Comparison of ENCODE assay signal across 1 cellular context in the genomic region with DNA sequence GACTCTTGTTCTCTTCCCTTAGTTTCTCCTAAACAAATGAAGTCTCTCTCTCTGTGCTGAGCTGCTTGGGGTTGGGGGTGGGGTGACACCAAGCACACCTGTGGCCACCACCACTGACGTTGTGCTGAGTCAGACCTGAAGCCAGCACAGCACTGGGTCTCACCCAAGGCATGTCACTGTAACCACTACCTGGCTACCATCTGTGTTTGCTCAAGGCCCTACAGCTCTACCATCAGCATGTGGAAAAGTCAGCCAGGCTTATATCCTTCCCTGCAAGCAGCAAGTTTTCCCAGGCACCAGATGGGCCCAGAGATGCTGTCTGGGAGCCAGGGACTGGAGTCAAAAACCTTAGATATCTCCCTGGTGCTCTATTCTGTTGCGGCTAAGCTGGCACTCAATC.
TF ChIP-seq lines count a peak whose summit lies in the region.

No MANE protein-coding gene starts in this region.

TF ChIP-seq in WTC11, 78 proteins besides CTCF, POLR2A, EP300 and RAD21 (continued from another document):
- TF ChIP-seq, protein P1, sequence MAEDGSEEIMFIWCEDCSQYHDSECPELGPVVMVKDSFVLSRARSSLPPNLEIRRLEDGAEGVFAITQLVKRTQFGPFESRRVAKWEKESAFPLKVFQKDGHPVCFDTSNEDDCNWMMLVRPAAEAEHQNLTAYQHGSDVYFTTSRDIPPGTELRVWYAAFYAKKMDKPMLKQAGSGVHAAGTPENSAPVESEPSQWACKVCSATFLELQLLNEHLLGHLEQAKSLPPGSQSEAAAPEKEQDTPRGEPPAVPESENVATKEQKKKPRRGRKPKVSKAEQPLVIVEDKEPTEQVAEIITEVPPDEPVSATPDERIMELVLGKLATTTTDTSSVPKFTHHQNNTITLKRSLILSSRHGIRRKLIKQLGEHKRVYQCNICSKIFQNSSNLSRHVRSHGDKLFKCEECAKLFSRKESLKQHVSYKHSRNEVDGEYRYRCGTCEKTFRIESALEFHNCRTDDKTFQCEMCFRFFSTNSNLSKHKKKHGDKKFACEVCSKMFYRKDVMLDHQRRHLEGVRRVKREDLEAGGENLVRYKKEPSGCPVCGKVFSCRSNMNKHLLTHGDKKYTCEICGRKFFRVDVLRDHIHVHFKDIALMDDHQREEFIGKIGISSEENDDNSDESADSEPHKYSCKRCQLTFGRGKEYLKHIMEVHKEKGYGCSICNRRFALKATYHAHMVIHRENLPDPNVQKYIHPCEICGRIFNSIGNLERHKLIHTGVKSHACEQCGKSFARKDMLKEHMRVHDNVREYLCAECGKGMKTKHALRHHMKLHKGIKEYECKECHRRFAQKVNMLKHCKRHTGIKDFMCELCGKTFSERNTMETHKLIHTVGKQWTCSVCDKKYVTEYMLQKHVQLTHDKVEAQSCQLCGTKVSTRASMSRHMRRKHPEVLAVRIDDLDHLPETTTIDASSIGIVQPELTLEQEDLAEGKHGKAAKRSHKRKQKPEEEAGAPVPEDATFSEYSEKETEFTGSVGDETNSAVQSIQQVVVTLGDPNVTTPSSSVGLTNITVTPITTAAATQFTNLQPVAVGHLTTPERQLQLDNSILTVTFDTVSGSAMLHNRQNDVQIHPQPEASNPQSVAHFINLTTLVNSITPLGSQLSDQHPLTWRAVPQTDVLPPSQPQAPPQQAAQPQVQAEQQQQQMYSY (CRISPR knock-in tag; IDR thresholded peaks at IDR 0.05), result no peak
- TF ChIP-seq ZNF423 (CRISPR knock-in tag; IDR thresholded peaks at IDR 0.05), result no peak
- TF ChIP-seq CREM (CRISPR knock-in tag; IDR thresholded peaks at IDR 0.05), result no peak
- TF ChIP-seq, protein P2, sequence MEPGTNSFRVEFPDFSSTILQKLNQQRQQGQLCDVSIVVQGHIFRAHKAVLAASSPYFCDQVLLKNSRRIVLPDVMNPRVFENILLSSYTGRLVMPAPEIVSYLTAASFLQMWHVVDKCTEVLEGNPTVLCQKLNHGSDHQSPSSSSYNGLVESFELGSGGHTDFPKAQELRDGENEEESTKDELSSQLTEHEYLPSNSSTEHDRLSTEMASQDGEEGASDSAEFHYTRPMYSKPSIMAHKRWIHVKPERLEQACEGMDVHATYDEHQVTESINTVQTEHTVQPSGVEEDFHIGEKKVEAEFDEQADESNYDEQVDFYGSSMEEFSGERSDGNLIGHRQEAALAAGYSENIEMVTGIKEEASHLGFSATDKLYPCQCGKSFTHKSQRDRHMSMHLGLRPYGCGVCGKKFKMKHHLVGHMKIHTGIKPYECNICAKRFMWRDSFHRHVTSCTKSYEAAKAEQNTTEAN (CRISPR knock-in tag; IDR thresholded peaks at IDR 0.05), result no peak
- TF ChIP-seq, protein P3, sequence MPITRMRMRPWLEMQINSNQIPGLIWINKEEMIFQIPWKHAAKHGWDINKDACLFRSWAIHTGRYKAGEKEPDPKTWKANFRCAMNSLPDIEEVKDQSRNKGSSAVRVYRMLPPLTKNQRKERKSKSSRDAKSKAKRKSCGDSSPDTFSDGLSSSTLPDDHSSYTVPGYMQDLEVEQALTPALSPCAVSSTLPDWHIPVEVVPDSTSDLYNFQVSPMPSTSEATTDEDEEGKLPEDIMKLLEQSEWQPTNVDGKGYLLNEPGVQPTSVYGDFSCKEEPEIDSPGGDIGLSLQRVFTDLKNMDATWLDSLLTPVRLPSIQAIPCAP (CRISPR knock-in tag; IDR thresholded peaks at IDR 0.05), result no peak
- no peak for TF ChIP-seq NR3C1 (CRISPR knock-in tag; conservative IDR thresholded peaks at IDR 0.05; ENCODE audit: low read depth)
